ENCODE assay signal across 10 cellular contexts in genomic region chr7:128827248-128827958, GRCh38. TPM values are rescaled to one million over a fixed set of nuclear protein-coding genes. Genes with fewer than 3 reads are reported as not detected.
DNase-seq lines count a peak whose midpoint lies in the region; ATAC-seq and TF ChIP-seq lines count a peak whose summit lies in the region.
"Had no signal": no experiment of that assay in that cellular context is flagged by ENCODE, and none has a peak within 500 bp of the region (broad histone marks: within the 10 kb centered on the region; RNA-seq: fewer than 3 reads in every experiment).

No MANE protein-coding gene starts in this region.

- TF ChIP-seq CTCF in choroid plexus epithelial cell (conservative IDR thresholded peaks at IDR 0.05; ENCODE audit: low read depth, low read length): no peak
- no peak for TF ChIP-seq CTCF in vagina (IDR thresholded peaks at IDR 0.05)
- TF ChIP-seq CTCF in suprapubic skin (IDR thresholded peaks at IDR 0.05): no peak

- ATAC-seq in HG02884 (IDR thresholded peaks at IDR 0.05; ENCODE audit: unreplicated experiment) (no peak), HG03342 (IDR thresholded peaks at IDR 0.05; ENCODE audit: unreplicated experiment) (no peak)
- ATAC-seq: activated CD4-positive, CD25-positive, alpha-beta regulatory T cell treated with anti-CD3 and anti-CD28 coated beads, Interleukin-2, amount 50 U/mL, for 24 hours had no signal

- H3K36me3 ChIP-seq in vagina (no peaks in the 10 kb centered on the region), suprapubic skin (no peaks in the 10 kb centered on the region)

- 88% methylated on average over 10 of the region's 17 CpGs for WGBS in suprapubic skin

- H3K4me3 ChIP-seq in choroid plexus epithelial cell (ENCODE audit: low read depth, low read length): no peak overlapping the region
- no peak overlapping the region for H3K4me3 ChIP-seq in vagina
- no peak overlapping the region for H3K4me3 ChIP-seq in suprapubic skin

- no peak for TF ChIP-seq POLR2A in vagina (IDR thresholded peaks at IDR 0.05)
- TF ChIP-seq POLR2A in suprapubic skin (IDR thresholded peaks at IDR 0.05): no peak

- TF ChIP-seq EP300 in suprapubic skin (IDR thresholded peaks at IDR 0.05): no peak

- H3K4me1 ChIP-seq in vagina: peaks cover 29% of the 10 kb centered on the region
- peaks cover 29% of the 10 kb centered on the region for H3K4me1 ChIP-seq in suprapubic skin

- H3K27me3 ChIP-seq in vagina: no peaks in the 10 kb centered on the region
- peaks cover 20% of the 10 kb centered on the region for H3K27me3 ChIP-seq in suprapubic skin

- H3K27ac ChIP-seq in vagina (peak overlapping the region; percentile 86), suprapubic skin (no peak overlapping the region)

- no peaks in the 10 kb centered on the region for H3K9me3 ChIP-seq in vagina
- H3K9me3 ChIP-seq in suprapubic skin: no peaks in the 10 kb centered on the region

- DNase-seq in DMS53 (lab: John Stamatoyannopoulos, UW) (peak; percentile 37), DMS53 treated with DMSO at 0.1 percent for 48 hours (lab: John Stamatoyannopoulos, UW; ENCODE audit: unreplicated experiment) (no peak), choroid plexus epithelial cell (ENCODE audit: low read depth) (peak; percentile 64), left kidney (ENCODE audit: low read depth, low spot score) (peak; percentile 46), vagina (ENCODE audit: extremely low spot score in 2 of 2) (no peak), suprapubic skin (ENCODE audit: low spot score in 2 of 2) (no peak)
- DNase-seq: 8988T had no signal

- intact Hi-C loops in vagina (cut with DNase I): no loop called here

RNA-seq across cellular contexts. Expression of gene FLNC, which starts 2.8 kb away (rescaled TPM):
- 31.9 TPM for total RNA-seq in vagina
- total RNA-seq in suprapubic skin: 1 to 10 TPM; 3.8 to 5.1 (median 4.3) TPM

RNA-seq across cellular contexts. Expression of gene ATP6V1F, which starts 35.3 kb away (rescaled TPM):
- total RNA-seq in vagina: 119 TPM
- 100 to 1,000 TPM in 3 of 4 donors, 10 to 100 TPM in 1; 78.4 to 165 (median 148) TPM for total RNA-seq in suprapubic skin

RNA-seq across cellular contexts. Expression of gene CCDC136, which starts 35.6 kb away (rescaled TPM):
- total RNA-seq in vagina (17.9 TPM), suprapubic skin (1 to 10 TPM in 3 of 4 donors, under 1 TPM in 1; 0.95 to 4.8 (median 2.1) TPM)

RNA-seq across cellular contexts. Expression of gene OPN1SW, which starts 51.8 kb away (rescaled TPM):
- total RNA-seq in vagina (not detected), suprapubic skin (not detected)

Comparison
In these comparisons a context has a peak if more than half of its experiments do, and no peak if none do; other contexts are left out.
1. DNase-seq: peak in DMS53 (single experiment), choroid plexus epithelial cell (single experiment) and left kidney (single experiment); none in DMS53 treated with DMSO at 0.1 percent for 48 hours (single experiment), vagina (0 of 2) and suprapubic skin (0 of 2).